Comparison of ENCODE assay signal across 4 cellular contexts in the genomic region with DNA sequence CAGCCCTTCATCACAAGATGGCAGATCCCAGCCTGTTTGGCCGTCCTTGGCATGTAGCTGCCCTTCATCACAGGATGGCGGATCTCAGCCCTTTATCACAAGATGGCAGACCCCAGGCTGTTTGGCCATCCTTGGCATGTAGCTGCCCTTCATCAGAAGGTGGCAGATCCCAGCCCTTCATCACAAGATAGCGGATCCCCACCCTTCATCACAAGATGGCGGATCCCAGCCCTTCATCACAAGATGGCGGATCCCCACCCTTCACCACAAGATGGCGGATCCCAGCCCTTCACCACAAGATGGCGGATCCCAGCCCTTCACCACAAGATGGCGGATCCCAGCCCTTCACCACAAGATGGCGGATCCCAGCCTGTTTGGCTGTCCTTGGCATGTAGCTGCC. TPM values are rescaled to one million over a fixed set of nuclear protein-coding genes. Genes with fewer than 3 reads are reported as not detected.
"Had no signal": no experiment of that assay in that cellular context is flagged by ENCODE, and none has a peak within 500 bp of the region (broad histone marks: within the 10 kb centered on the region; RNA-seq: fewer than 3 reads in every experiment).

No MANE protein-coding gene starts in this region.

RNA-seq across cellular contexts. Expression of a gene that starts 26.1 kb away (rescaled TPM):
- total RNA-seq: HT-29, SJSA1, T-cell had no signal

RNA-seq across cellular contexts. Expression of a gene that starts 42.1 kb away (rescaled TPM):
- total RNA-seq: Right ventricle myocardium superior, SJSA1 had no signal
